17 cellular contexts compared by ENCODE assay signal in genomic region chr3:164208026-164208425, GRCh38.
"Had no signal": no experiment of that assay in that cellular context is flagged by ENCODE, and none has a peak within 500 bp of the region (broad histone marks: within the 10 kb centered on the region; RNA-seq: fewer than 3 reads in every experiment).

No MANE protein-coding gene starts in this region.

- ATAC-seq: activated T-cell treated with anti-CD3 and anti-CD28 coated beads, Interleukin-2, amount 50 U/mL, for 4 hours; body of pancreas; natural killer cell; stimulated activated naive B cell treated with anti-CD40 and anti-IgM and Interleukin-4, amounts not matched to agents 10 μg/mL and 1 μg/mL and 100 μg/mL, for 72 hours had no signal

- FAIRE-seq: kidney had no signal

- DNase-seq: activated CD4-positive, alpha-beta memory T cell treated with anti-CD3 and anti-CD28 coated beads, Interleukin-2, amount 10 ng/mL, durations not matched to agents 7 days and 5 days; activated CD4-positive, alpha-beta T cell treated with anti-CD3 and anti-CD28 coated beads for 4 hours; activated effector memory CD4-positive, alpha-beta T cell treated with anti-CD3 and anti-CD28 coated beads, Interleukin-2, amount 50 U/mL, for 16 hours; activated T-cell treated with anti-CD3 and anti-CD28 coated beads, Interleukin-2, amount 50 U/mL, for 4 hours; amniotic stem cell; body of pancreas; dermis blood vessel endothelial cell; hippocampal formation; kidney; mesenchymal stem cell; natural killer cell; nucleus accumbens; stimulated activated CD4-positive, alpha-beta T cell treated with anti-CD3 and anti-CD28 coated beads, Interleukin-15, amount 100 ng/mL, for 24 hours; stimulated activated CD4-positive, alpha-beta T cell treated with anti-CD3 and anti-CD28 coated beads, Interleukin-4, amount 100 ng/mL, for 1 hour; stimulated activated naive B cell treated with anti-CD40 and anti-IgM and Interleukin-4, amounts not matched to agents 10 μg/mL and 1 μg/mL and 100 μg/mL, for 72 hours; T-helper 2 cell; thyroid gland had no signal
